Comparison of ENCODE assay signal across 23 cellular contexts in the genomic region with DNA sequence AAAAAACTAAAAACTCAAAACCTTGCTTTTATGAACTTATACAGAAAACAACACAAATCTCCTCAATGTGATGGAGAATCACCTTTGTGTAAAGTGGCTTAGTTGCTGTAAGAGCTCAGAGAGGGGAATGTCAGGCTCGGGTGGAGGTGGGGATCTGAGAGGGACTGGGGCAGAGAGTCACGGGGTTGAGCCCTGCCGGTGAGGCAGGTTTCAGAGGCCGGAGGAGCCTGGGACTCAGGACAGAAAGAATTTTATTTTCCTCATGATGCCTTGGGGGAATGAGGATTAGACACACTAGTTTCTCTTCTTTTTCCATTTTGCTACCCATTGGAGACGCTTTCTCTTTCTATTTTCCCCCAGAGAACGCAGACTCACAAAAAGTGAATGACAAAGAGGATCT.
"Had no signal": no experiment of that assay in that cellular context is flagged by ENCODE, and none has a peak within 500 bp of the region (broad histone marks: within the 10 kb centered on the region; RNA-seq: fewer than 3 reads in every experiment).

No MANE protein-coding gene starts in this region.

- H3K9me3 Mint-ChIP-seq: T-cell had no signal

- H3K4me3 Mint-ChIP-seq: T-cell had no signal

- H3K9ac ChIP-seq: SK-N-SH had no signal

- H3K27ac Mint-ChIP-seq: T-cell had no signal

- H3K36me3 ChIP-seq: SJSA1 had no signal

- H3K36me3 Mint-ChIP-seq: T-cell had no signal

- H3K4me2 ChIP-seq: SK-N-SH had no signal

- H3K4me3 ChIP-seq: SJSA1 had no signal

- DNase-seq: KBM-7, NCI-H1092, NCI-H1105 treated with DMSO at 0.1 percent for 48 hours, NCI-H1417 treated with DMSO at 0.1 percent for 48 hours, NCI-H146, NCI-H1694 treated with DMSO at 0.1 percent for 48 hours, NCI-H1930, NCI-H2081, NCI-H2107, NCI-H2227 treated with DMSO at 0.1 percent for 48 hours, NCI-H446, NCI-H510A, NCI-H524 treated with DMSO at 0.1 percent for 48 hours, NCI-H69, NCI-H774, Right ventricle myocardium superior, RPMI8226, SIG-M5, SK-N-SH, SW 1271, T-cell had no signal

- H3K4me1 Mint-ChIP-seq: T-cell had no signal

- H3K9me3 ChIP-seq: SJSA1, SK-N-SH had no signal

- ATAC-seq: T-cell had no signal

- H3K27ac ChIP-seq: HL-60, SJSA1 had no signal
